Comparison of ENCODE assay signal across 9 cellular contexts in genomic region chr6:153237670-153238069, GRCh38.
"Had no signal": no experiment of that assay in that cellular context is flagged by ENCODE, and none has a peak within 500 bp of the region (broad histone marks: within the 10 kb centered on the region; RNA-seq: fewer than 3 reads in every experiment).

No MANE protein-coding gene starts in this region.

- DNase-seq: GM23248, GOT3, H7, HFFc6, Kasumi-1, KG1 had no signal

- H3K4me3 ChIP-seq: GM23248, HAP-1 had no signal

- H3K9ac ChIP-seq: GM23248 had no signal

- H3K4me1 ChIP-seq: HAP-1 had no signal

- H2AFZ ChIP-seq: GM23248 had no signal

- H3K27ac ChIP-seq: GM23248, HL-60 had no signal

- ATAC-seq: HCT116 had no signal

- H3K9me3 ChIP-seq: HAP-1 had no signal

- H3K36me3 ChIP-seq: HAP-1 had no signal
